In genomic region chr2:46722142-46722541, GRCh38 we compare ENCODE assay signal across 26 cellular contexts.
"Had no signal": no experiment of that assay in that cellular context is flagged by ENCODE, and none has a peak within 500 bp of the region (broad histone marks: within the 10 kb centered on the region; RNA-seq: fewer than 3 reads in every experiment).

No MANE protein-coding gene starts in this region.

- ATAC-seq: effector memory CD8-positive, alpha-beta T cell; gastroesophageal sphincter; heart left ventricle; left colon; pancreas; stimulated activated memory B cell treated with anti-CD40 and anti-IgM and Interleukin-4, amounts not matched to agents 10 μg/mL and 1 μg/mL and 100 μg/mL, for 72 hours; upper lobe of right lung had no signal

- H3K27ac Mint-ChIP-seq: activated naive CD8-positive, alpha-beta T cell; effector memory CD8-positive, alpha-beta T cell; immature natural killer cell; stimulated activated memory B cell treated with anti-CD40 and anti-IgM and Interleukin-4, amounts not matched to agents 10 μg/mL and 1 μg/mL and 100 μg/mL, for 72 hours had no signal

- H3K27ac ChIP-seq: pancreas, right atrium auricular region, stomach, thyroid gland, upper lobe of right lung had no signal

- DNase-seq: activated CD4-positive, alpha-beta T cell treated with anti-CD3 and anti-CD28 coated beads for 4 hours; activated CD4-positive, alpha-beta T cell treated with anti-CD3 and anti-CD28 coated beads, Interleukin-2, amount 50 U/mL, for 4 hours; activated effector memory CD4-positive, alpha-beta T cell treated with Interleukin-2 at 50 U/mL for 16 hours; activated naive CD4-positive, alpha-beta T cell treated with Interleukin-2 at 50 U/mL for 16 hours; aorta; cortex of kidney; effector memory CD8-positive, alpha-beta T cell; heart left ventricle; hypothalamus; immature natural killer cell; kidney; left colon; mammary epithelial cell; nephron progenitor cell; pancreas; stimulated activated CD4-positive, alpha-beta T cell treated with anti-CD3 and anti-CD28 coated beads, Interleukin-1b, Interleukin-23, amount 100 ng/mL, for 48 hours; stimulated activated CD4-positive, alpha-beta T cell treated with anti-CD3 and anti-CD28 coated beads, Interleukin-4, amount 100 ng/mL, for 4 hours; stimulated activated CD8-positive, alpha-beta memory T cell treated with anti-CD3 and anti-CD28 coated beads, Interleukin-4, amount 100 ng/mL, for 48 hours; stomach; thyroid gland; upper lobe of right lung had no signal

- H3K27me3 Mint-ChIP-seq: activated naive CD8-positive, alpha-beta T cell; brain; effector memory CD8-positive, alpha-beta T cell; stimulated activated memory B cell treated with anti-CD40 and anti-IgM and Interleukin-4, amounts not matched to agents 10 μg/mL and 1 μg/mL and 100 μg/mL, for 72 hours had no signal

- FAIRE-seq: pancreas had no signal

- H3K9me3 Mint-ChIP-seq: effector memory CD8-positive, alpha-beta T cell had no signal

- H3K4me3 Mint-ChIP-seq: activated naive CD8-positive, alpha-beta T cell; brain; effector memory CD8-positive, alpha-beta T cell; immature natural killer cell; nephron progenitor cell; stimulated activated memory B cell treated with anti-CD40 and anti-IgM and Interleukin-4, amounts not matched to agents 10 μg/mL and 1 μg/mL and 100 μg/mL, for 72 hours had no signal
